Comparison of ENCODE assay signal across 13 cellular contexts in the genomic region with DNA sequence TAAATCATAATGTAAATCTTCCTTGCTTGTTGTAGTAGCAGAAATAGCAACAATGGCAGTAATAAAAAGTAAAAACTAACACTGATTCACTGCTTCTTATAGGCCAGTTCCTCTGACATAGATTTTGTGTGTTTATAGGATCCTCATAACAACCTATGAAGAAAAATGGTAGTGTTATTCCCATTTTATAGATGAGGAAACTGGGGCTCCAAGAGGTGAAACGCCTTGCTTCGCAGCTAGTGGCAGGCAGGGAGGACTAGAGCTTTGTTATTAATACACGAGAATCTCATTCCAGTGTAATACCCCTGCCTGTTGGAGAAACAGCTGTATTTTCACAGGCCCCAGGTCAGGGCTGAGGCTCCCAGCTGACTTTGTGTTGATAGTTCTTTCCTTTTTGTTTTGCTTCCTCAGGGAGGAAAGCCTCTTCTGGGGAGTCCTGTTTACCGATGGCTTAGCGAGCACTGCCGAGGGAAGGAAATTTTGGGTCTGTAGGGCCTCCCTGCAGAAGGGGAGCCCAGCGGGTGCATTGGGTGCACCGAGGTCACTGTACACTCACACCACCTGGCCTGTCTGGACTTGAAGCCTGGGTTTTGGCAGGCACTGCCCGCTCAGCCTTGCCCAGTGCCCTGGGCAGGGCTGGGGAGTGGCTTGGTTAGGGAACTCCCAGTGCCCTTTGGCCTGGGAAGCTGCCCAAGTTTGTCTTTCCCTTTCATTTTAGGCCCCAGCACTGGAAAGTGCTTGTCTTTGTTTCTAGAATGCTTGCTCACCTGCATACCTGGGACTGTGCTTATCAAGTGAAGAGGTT. TPM values are rescaled to one million over a fixed set of nuclear protein-coding genes. Genes with fewer than 3 reads are reported as not detected.
A peak's percentile ranks its signal among the peaks of the same experiment; 100 is the strongest.
DNase-seq lines count a peak whose midpoint lies in the region; TF ChIP-seq lines count a peak whose summit lies in the region.
"Had no signal": no experiment of that assay in that cellular context is flagged by ENCODE, and none has a peak within 500 bp of the region (broad histone marks: within the 10 kb centered on the region; RNA-seq: fewer than 3 reads in every experiment).

No MANE protein-coding gene starts in this region.

- H3K36me3 ChIP-seq in mammary epithelial cell (ENCODE audit: insufficient read depth, low read length) (no peaks in the 10 kb centered on the region), liver (ENCODE audit: control insufficient read depth in 4 of 4, insufficient read depth in 3 of 4, low read depth in 1 of 4, low read length in 3 of 4) (no peaks in the 10 kb centered on the region), stomach (no peaks in the 10 kb centered on the region)

- H3K4me1 ChIP-seq in mammary epithelial cell (ENCODE audit: insufficient read depth, low read length) = peaks cover 59% of the 10 kb centered on the region
- peaks cover 7 to 27% (median 22%) of the 10 kb centered on the region in 4 donors for H3K4me1 ChIP-seq in liver (ENCODE audit: control insufficient read depth in 4 of 4, insufficient read depth in 4 of 4, low read length in 3 of 4)
- H3K4me1 ChIP-seq in stomach = peaks cover 6 to 38% (median 22%) of the 10 kb centered on the region in 4 donors

- DNase-seq in M059J (ENCODE audit: low read depth) (peak; percentile 43), mammary epithelial cell (peak; percentile 92), stomach (peak; percentile 91), DMS79 (lab: John Stamatoyannopoulos, UW) (no peak), OCI-M2 (lab: John Stamatoyannopoulos, UW; ENCODE audit: unreplicated experiment) (no peak), HFFc6 (no peak)
- DNase-seq in stimulated activated CD4-positive, alpha-beta T cell treated with anti-CD3 and anti-CD28 coated beads, Interleukin-1b, Interleukin-23, amount 100 ng/mL, for 48 hours = no peak
- DNase-seq: dermis blood vessel endothelial cell, H7, NCI-H1694 treated with DMSO at 0.1 percent for 48 hours, SW 1271 had no signal

- TF ChIP-seq CTCF in mammary epithelial cell (conservative IDR thresholded peaks at IDR 0.05 in 1 of 2, IDR thresholded peaks at IDR 0.05 in 1 of 2; ENCODE audit: extremely low read depth in 1 of 2, insufficient read depth in 1 of 2, low read depth in 1 of 2, low read length in 2 of 2) (no peak), liver (IDR thresholded peaks at IDR 0.05; ENCODE audit: low read depth, low read length, missing input control) (no peak), stomach (IDR thresholded peaks at IDR 0.05) (no peak), HFFc6 (IDR thresholded peaks at IDR 0.05) (no peak)

- TF ChIP-seq EP300 in stomach (IDR thresholded peaks at IDR 0.05) = no peak

- H3K4me1 Mint-ChIP-seq in HFFc6 (ENCODE audit: low read depth) = peaks cover 25% of the 10 kb centered on the region

- no peaks in the 10 kb centered on the region for H4K20me1 ChIP-seq in mammary epithelial cell (ENCODE audit: insufficient read depth, low read length)

- dilution Hi-C loops in mammary epithelial cell (cut with HindIII; ENCODE audit: low sequenced_read_pairs) = no loop called here

- WGBS in mammary epithelial cell (ENCODE audit: low coverage, missing lambda C conversion rate) = 20% methylated on average over 9 of the region's 9 CpGs
- 31% methylated on average over 9 of the region's 9 CpGs for WGBS in liver
- WGBS in stomach, 5 donors = 26 to 50% (median 28%) methylated on average over 4 to 9 of the region's 9 CpGs

- H3K27me3 ChIP-seq in mammary epithelial cell (ENCODE audit: insufficient read depth, low read length) (no peaks in the 10 kb centered on the region), liver (ENCODE audit: control insufficient read depth in 4 of 4, insufficient read depth in 4 of 4, low read length in 3 of 4) (no peaks in the 10 kb centered on the region), stomach (no peaks in the 10 kb centered on the region)

- in situ Hi-C loops in mammary epithelial cell (cut with MboI; ENCODE audit: low sequenced_read_pairs in 2 of 2) = no loop called here

- BruUV-seq in mammary epithelial cell (replicated peaks; lab: Mats Ljungman, UMichigan) = no TSS peak

- H3K27ac ChIP-seq in mammary epithelial cell (ENCODE audit: insufficient read depth, low read depth, low read length) (peak overlapping the region; percentile 54), liver (ENCODE audit: low read depth in 1 of 2, low read length in 2 of 2) (peak overlapping the region; percentile 69 to 71), stomach (peak overlapping the region; percentile 33 to 72 (median 62))

- no peak for TF ChIP-seq POLR2A in stomach (IDR thresholded peaks at IDR 0.05)

- H3K27ac Mint-ChIP-seq in HFFc6 = no peak overlapping the region

- H3K36me3 Mint-ChIP-seq in HFFc6 (ENCODE audit: low read depth) = peaks cover 7% of the 10 kb centered on the region

- intact Hi-C loops in mammary epithelial cell (cut with micrococcal nuclease) = loop anchor here (1.0 kb wide), 3 partner anchors 11 to 28 kb away; a partner anchor contains a TSS
- intact Hi-C loops in stomach (cut with DNase I; ENCODE audit: low total_unique reads) = no loop called here

- peak overlapping the region; percentile 67 for H3K4me2 ChIP-seq in mammary epithelial cell (ENCODE audit: insufficient read depth, low read depth, low read length)

- H3K9ac ChIP-seq in mammary epithelial cell (ENCODE audit: insufficient read depth, low read length) = peak overlapping the region; percentile 19
- H3K9ac ChIP-seq in liver (ENCODE audit: low read depth in 1 of 2, low read length in 2 of 2) = peak overlapping the region in 1 of 2 donors; percentile 67

- peak; percentile 42 to 52 for TF ChIP-seq RAD21 in liver (IDR thresholded peaks at IDR 0.05)

- peak overlapping the region; percentile 31 for H2AFZ ChIP-seq in mammary epithelial cell (ENCODE audit: low read depth, low read length)

- H3K79me2 ChIP-seq in mammary epithelial cell (ENCODE audit: insufficient read depth, low read length) = peaks cover 75% of the 10 kb centered on the region

- peaks cover 16% of the 10 kb centered on the region for H3K9me3 Mint-ChIP-seq in HFFc6

- no peaks in the 10 kb centered on the region for H3K9me3 ChIP-seq in mammary epithelial cell (replicated peaks; ENCODE audit: insufficient read depth, low read length)
- H3K9me3 ChIP-seq in liver (ENCODE audit: control insufficient read depth in 4 of 4, low read length in 3 of 4) = no peaks in the 10 kb centered on the region
- H3K9me3 ChIP-seq in stomach = no peaks in the 10 kb centered on the region

- CTCF ChIA-PET in mammary epithelial cell (lab: Charles Lee; ENCODE audit: low non-redundant PET) = interaction anchor here (0.6 kb wide), 2 partner anchors 236 to 363 kb away, joined by 3 to 4 read pairs; no protein-coding TSS in a partner anchor

- H3K27me3 Mint-ChIP-seq in HFFc6 (ENCODE audit: insufficient read depth) = peaks cover 1% of the 10 kb centered on the region

- no peak overlapping the region for H3K4me3 Mint-ChIP-seq in HFFc6

- H3K4me3 ChIP-seq in mammary epithelial cell (replicated peaks in 1 of 3; ENCODE audit: insufficient read depth in 1 of 3, low read depth in 2 of 3, low read length in 3 of 3) (peak overlapping the region in 1 of 3 experiments; percentile 6), liver (ENCODE audit: low read depth in 1 of 3, low read length in 3 of 3) (no peak overlapping the region), stomach (no peak overlapping the region)

TF ChIP-seq in liver, 16 proteins besides CTCF, POLR2A, EP300 and RAD21 (continues in another document):
- TF ChIP-seq RXRA (IDR thresholded peaks at IDR 0.05) = peak; percentile 96 to 98
- TF ChIP-seq, protein P1, sequence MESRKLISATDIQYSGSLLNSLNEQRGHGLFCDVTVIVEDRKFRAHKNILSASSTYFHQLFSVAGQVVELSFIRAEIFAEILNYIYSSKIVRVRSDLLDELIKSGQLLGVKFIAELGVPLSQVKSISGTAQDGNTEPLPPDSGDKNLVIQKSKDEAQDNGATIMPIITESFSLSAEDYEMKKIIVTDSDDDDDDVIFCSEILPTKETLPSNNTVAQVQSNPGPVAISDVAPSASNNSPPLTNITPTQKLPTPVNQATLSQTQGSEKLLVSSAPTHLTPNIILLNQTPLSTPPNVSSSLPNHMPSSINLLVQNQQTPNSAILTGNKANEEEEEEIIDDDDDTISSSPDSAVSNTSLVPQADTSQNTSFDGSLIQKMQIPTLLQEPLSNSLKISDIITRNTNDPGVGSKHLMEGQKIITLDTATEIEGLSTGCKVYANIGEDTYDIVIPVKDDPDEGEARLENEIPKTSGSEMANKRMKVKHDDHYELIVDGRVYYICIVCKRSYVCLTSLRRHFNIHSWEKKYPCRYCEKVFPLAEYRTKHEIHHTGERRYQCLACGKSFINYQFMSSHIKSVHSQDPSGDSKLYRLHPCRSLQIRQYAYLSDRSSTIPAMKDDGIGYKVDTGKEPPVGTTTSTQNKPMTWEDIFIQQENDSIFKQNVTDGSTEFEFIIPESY (IDR thresholded peaks at IDR 0.05) = peak; percentile 67
- TF ChIP-seq, protein P2, sequence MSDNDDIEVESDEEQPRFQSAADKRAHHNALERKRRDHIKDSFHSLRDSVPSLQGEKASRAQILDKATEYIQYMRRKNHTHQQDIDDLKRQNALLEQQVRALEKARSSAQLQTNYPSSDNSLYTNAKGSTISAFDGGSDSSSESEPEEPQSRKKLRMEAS (IDR thresholded peaks at IDR 0.05) = peak; percentile 87
- TF ChIP-seq TAF1 (conservative IDR thresholded peaks at IDR 0.05) = no peak
- peak; percentile 38 for TF ChIP-seq FOXA2 (IDR thresholded peaks at IDR 0.05)
- TF ChIP-seq JUND (IDR thresholded peaks at IDR 0.05) = peak; percentile 57 to 70
- TF ChIP-seq GABPA (IDR thresholded peaks at IDR 0.05 in 1 of 2, conservative IDR thresholded peaks at IDR 0.05 in 1 of 2) = peak in 1 of 2 donors; percentile 55
- peak; percentile 89 to 97 for TF ChIP-seq HNF4A (conservative IDR thresholded peaks at IDR 0.05)

RNA-seq across cellular contexts. Expression of a gene that starts 13.5 kb away (rescaled TPM):
- 3.3 and 4.7 TPM in 2 replicates for total RNA-seq in M059J (2014; rRNA removed; shearing (Covaris generic))
- total RNA-seq in mammary epithelial cell (10 to 100 TPM; 38.4 to 48.8 TPM), liver (10 to 100 TPM; 10.7 to 35.9 TPM), stomach (10 to 100 TPM; 30.8 to 80.5 (median 43.8) TPM)
- polyA plus RNA-seq in mammary epithelial cell (11.8 TPM), liver (10 to 100 TPM in 1 of 2 donors, 1 to 10 TPM in 1; 8.7 to 27.5 TPM), stomach (1 to 10 TPM; 5.7 to 7.7 (median 6.9) TPM)
- polyA minus RNA-seq in mammary epithelial cell = 60.7 TPM
- total RNA-seq in HFFc6 (2021; fragmentation: NEBNext Ultra II Directional; extraction: Animal tissue kit (Norgen Biotek cat#: 25700)) = 1 to 10 TPM; 1.3 to 5.0 (median 1.6) TPM

RNA-seq across cellular contexts. Expression of a gene that starts 19.5 kb away (rescaled TPM):
- not detected in 2 replicates for total RNA-seq in M059J (2014; rRNA removed; shearing (Covaris generic))
- total RNA-seq in mammary epithelial cell (under 1 TPM in 1 of 2 donors, not detected in 1; 0.33 TPM), liver (not detected), stomach (not detected)
- polyA plus RNA-seq in mammary epithelial cell (0.11 TPM), liver (not detected), stomach (1 to 10 TPM in 2 of 3 donors, not detected in 1; 1.1 to 1.5 TPM)
- not detected for polyA minus RNA-seq in mammary epithelial cell
- total RNA-seq in HFFc6 (2021; fragmentation: NEBNext Ultra II Directional; extraction: Animal tissue kit (Norgen Biotek cat#: 25700)) = not detected
- total RNA-seq: dermis blood vessel endothelial cell, H7, kidney epithelial cell had no signal

Comparison
In these comparisons a context has a peak if more than half of its experiments do, and no peak if none do; other contexts are left out.
1. DNase-seq: peak in M059J (single experiment), mammary epithelial cell (single experiment) and stomach (single experiment); none in DMS79 (single experiment), OCI-M2 (single experiment), stimulated activated CD4-positive, alpha-beta T cell treated with anti-CD3 and anti-CD28 coated beads, Interleukin-1b, Interleukin-23, amount 100 ng/mL, for 48 hours (single experiment) and HFFc6 (single experiment).
2. Peak in every context shown above with its lines, with median percentiles within 50 percentile points of each other: H3K27ac ChIP-seq.